9 cellular contexts compared by ENCODE assay signal in the genomic region with DNA sequence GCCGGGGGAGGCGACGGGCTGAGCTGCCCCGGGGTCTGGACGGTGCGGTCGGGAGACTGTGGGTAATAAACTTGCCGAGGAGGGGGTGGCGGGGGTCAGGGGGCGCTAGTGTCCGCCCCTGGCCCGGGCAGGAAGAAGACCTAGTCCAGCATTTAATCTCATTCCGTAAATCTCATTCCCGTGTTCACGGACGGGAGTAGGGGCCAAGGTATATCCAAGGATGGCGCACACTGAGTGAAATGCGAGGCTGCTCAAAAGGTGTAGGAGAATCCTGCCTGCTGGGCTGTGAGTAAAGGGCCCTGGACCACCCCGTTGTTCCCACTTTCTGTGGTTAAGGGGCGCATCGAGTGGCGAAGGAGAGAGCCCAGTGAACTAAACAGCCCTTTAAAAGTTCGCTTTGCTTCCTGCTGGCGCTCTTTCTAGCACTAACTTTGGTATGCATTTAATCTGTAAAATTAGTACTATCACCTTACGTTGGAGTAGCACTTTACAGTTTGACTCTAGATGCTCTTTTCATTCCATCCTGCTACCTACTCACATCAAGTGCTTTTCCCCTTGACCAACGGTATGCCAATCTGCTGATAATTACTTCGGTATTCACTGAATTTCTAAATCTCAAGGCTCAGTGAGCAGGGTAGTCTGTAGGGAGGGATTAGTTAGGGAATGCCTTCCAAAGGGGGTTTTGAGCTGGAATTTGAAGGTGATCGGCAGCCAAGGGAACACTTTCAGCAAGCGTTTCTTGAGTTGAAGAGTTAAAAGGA. TPM values are rescaled to one million over a fixed set of nuclear protein-coding genes. Genes with fewer than 3 reads are reported as not detected.
DNase-seq lines count a peak whose midpoint lies in the region; ATAC-seq and TF ChIP-seq lines count a peak whose summit lies in the region.
"Had no signal": no experiment of that assay in that cellular context is flagged by ENCODE, and none has a peak within 500 bp of the region (broad histone marks: within the 10 kb centered on the region; RNA-seq: fewer than 3 reads in every experiment).

No MANE protein-coding gene starts in this region.

- DNase-seq in NCI-H146 treated with DMSO at 0.1 percent for 48 hours (lab: John Stamatoyannopoulos, UW; ENCODE audit: unreplicated experiment) (peak; percentile 30), body of pancreas (peak in 2 of 4 donors; percentile 6 to 30), mesothelial cell of epicardium (ENCODE audit: low spot score in 2 of 2, unreplicated experiment in 2 of 2) (peak in 1 of 2 experiments; percentile 42), OCI-M2 (lab: John Stamatoyannopoulos, UW; ENCODE audit: unreplicated experiment) (no peak), epidermal melanocyte (ENCODE audit: insufficient read length, low spot score) (no peak), left colon (no peak), GM13977 (ENCODE audit: low spot score) (no peak)

- H3K27ac ChIP-seq in body of pancreas: peak overlapping the region; percentile 95 to 96 (median 96)

- H3K4me1 ChIP-seq in body of pancreas: peaks cover 71% of the 10 kb centered on the region

- no peaks in the 10 kb centered on the region for H3K9me3 ChIP-seq in body of pancreas

- H3K9me3 Mint-ChIP-seq in mesothelial cell of epicardium: no peaks in the 10 kb centered on the region

- H3K4me3 Mint-ChIP-seq in mesothelial cell of epicardium: peak overlapping the region; percentile 87

- H3K4me3 ChIP-seq in GM08714 (ENCODE audit: low read length) (peak overlapping the region; percentile 70), body of pancreas (peak overlapping the region; percentile 71 to 86)

- TF ChIP-seq CTCF in body of pancreas (IDR thresholded peaks at IDR 0.05): no peak
- no peak for TF ChIP-seq CTCF in mesothelial cell of epicardium (IDR thresholded peaks at IDR 0.05; ENCODE audit: unreplicated experiment)
- no peak for TF ChIP-seq CTCF in GM13977 (IDR thresholded peaks at IDR 0.05; ENCODE audit: extremely low read depth, insufficient read depth, missing control alignments)

- TF ChIP-seq POLR2A in body of pancreas (IDR thresholded peaks at IDR 0.05): no peak

- H3K4me1 Mint-ChIP-seq in mesothelial cell of epicardium: peaks cover 72% of the 10 kb centered on the region

- intact Hi-C loops in body of pancreas (cut with DNase I) (no loop called here), left colon (cut with DNase I, micrococcal nuclease) (no loop called here)

- WGBS in body of pancreas, 2 donors: 4 to 8% methylated on average over 15 to 28 of the region's 29 CpGs

- no peaks in the 10 kb centered on the region for H3K27me3 ChIP-seq in body of pancreas

- H3K27me3 Mint-ChIP-seq in mesothelial cell of epicardium (ENCODE audit: low read depth): peaks cover 6% of the 10 kb centered on the region

- H3K36me3 ChIP-seq in body of pancreas (replicated peaks in 1 of 2; ENCODE audit: insufficient read depth in 1 of 2, low read depth in 2 of 2): no peaks in the 10 kb centered on the region

- H3K36me3 Mint-ChIP-seq in mesothelial cell of epicardium: no peaks in the 10 kb centered on the region

- H3K27ac Mint-ChIP-seq in mesothelial cell of epicardium: peak overlapping the region; percentile 93

- in situ Hi-C loops in GM13977 (cut with MboI; ENCODE audit: low pct_unique_long_range_greater_than_20kb, low sequenced_read_pairs, unreplicated experiment): no loop called here

- ATAC-seq in body of pancreas: no peak
- no peak for ATAC-seq in left colon

RNA-seq across cellular contexts. Expression of a gene that starts 0.7 kb away (rescaled TPM):
- total RNA-seq in body of pancreas (1 to 10 TPM; 4.6 to 8.6 TPM), mesothelial cell of epicardium (52.2 to 59.5 TPM (median 53.0 TPM) in 3 replicates), left colon (10 to 100 TPM; 19.8 to 38.4 TPM)

RNA-seq across cellular contexts. Expression of a gene that starts 40.8 kb away (rescaled TPM):
- total RNA-seq in body of pancreas: 1 to 10 TPM; 2.3 to 6.9 TPM
- total RNA-seq in mesothelial cell of epicardium: 18.8 to 20.0 TPM (median 19.2 TPM) in 3 replicates
- total RNA-seq in left colon: 1 to 10 TPM; 3.2 to 3.9 TPM
- total RNA-seq: T-helper 1 cell treated with Interleukin-12 subunit alpha and Interleukin-12 subunit beta and Interleukin-4 antibody, amounts not matched to agents 30 ng/mL and 1 ng/mL, for 36 hours had no signal
